Comparison of ENCODE assay signal across 1 cellular context in genomic region chr1:192986110-192986747, GRCh38.
TF ChIP-seq lines count a peak whose summit lies in the region.

No MANE protein-coding gene starts in this region.

TF ChIP-seq in K562, 482 proteins besides CTCF, POLR2A, EP300 and RAD21 (continued from another document and continues in another):
- TF ChIP-seq HDAC6 (IDR thresholded peaks at IDR 0.05; ENCODE audit: low read depth, low read length) (no peak), CREB3 (tag; conservative IDR thresholded peaks at IDR 0.05; ENCODE audit: low read depth) (no peak), PCBP2 (IDR thresholded peaks at IDR 0.05; ENCODE audit: low read depth, low read length, poor library complexity, severe bottlenecking) (no peak), EWSR1 (IDR thresholded peaks at IDR 0.05; ENCODE audit: borderline replicate concordance, low read depth, partially characterized antibody) (no peak), NFE2L1 (tag; IDR thresholded peaks at IDR 0.05; ENCODE audit: borderline replicate concordance, low read depth) (no peak), JUN (IDR thresholded peaks at IDR 0.05; ENCODE audit: borderline replicate concordance, low read depth, low read length) (peak; percentile 52; the same call in 1 of the 2 replicates), JUN (CRISPR knock-in tag; IDR thresholded peaks at IDR 0.05; ENCODE audit: borderline replicate concordance) (no peak), FOXA3 (CRISPR knock-in tag; conservative IDR thresholded peaks at IDR 0.05 in 1 of 2, IDR thresholded peaks at IDR 0.05 in 1 of 2) (peak; percentile 24 to 85; a peak in 3 of 4 replicates), DMBX1 (CRISPR knock-in tag; IDR thresholded peaks at IDR 0.05; ENCODE audit: borderline replicate concordance) (peak; percentile 73), ZNF583 (CRISPR knock-in tag; IDR thresholded peaks at IDR 0.05) (no peak), RBM34 (IDR thresholded peaks at IDR 0.05; ENCODE audit: borderline replicate concordance, insufficient read depth, low read length) (no peak), WHSC1 (IDR thresholded peaks at IDR 0.05; ENCODE audit: low read length) (no peak), ELK3 (CRISPR knock-in tag; IDR thresholded peaks at IDR 0.05) (no peak), SMARCA4 (IDR thresholded peaks at IDR 0.05) (peak; percentile 99), TFE3 (CRISPR knock-in tag; IDR thresholded peaks at IDR 0.05) (no peak), DACH1 (IDR thresholded peaks at IDR 0.05; ENCODE audit: partially characterized antibody) (peak; percentile 81), ZNF586 (CRISPR knock-in tag; conservative IDR thresholded peaks at IDR 0.05) (no peak), PATZ1 (CRISPR knock-in tag; IDR thresholded peaks at IDR 0.05; ENCODE audit: borderline replicate concordance) (no peak), ZNF707 (CRISPR knock-in tag; conservative IDR thresholded peaks at IDR 0.05) (no peak), HDAC1 (IDR thresholded peaks at IDR 0.05) (peak; percentile 88 to 96; a peak in 3 of 4 replicates), ZNF76 (CRISPR knock-in tag; IDR thresholded peaks at IDR 0.05; ENCODE audit: borderline replicate concordance) (no peak), SNAPC5 (CRISPR knock-in tag; IDR thresholded peaks at IDR 0.05) (no peak), GTF2A2 (tag; IDR thresholded peaks at IDR 0.05) (no peak), ETV5 (CRISPR knock-in tag; IDR thresholded peaks at IDR 0.05; ENCODE audit: low read depth) (no peak), TSC22D4 (tag; IDR thresholded peaks at IDR 0.05) (no peak), ZNF655 (CRISPR knock-in tag; IDR thresholded peaks at IDR 0.05) (no peak), NR2C1 (IDR thresholded peaks at IDR 0.05) (peak; percentile 59; the same call in 1 of the 2 replicates), NR2C1 (tag; IDR thresholded peaks at IDR 0.05) (0 out of 2 replicates have a peak, but pooled peaks have one; percentile 38), GABPB2 (CRISPR knock-in tag; conservative IDR thresholded peaks at IDR 0.05) (no peak), CHD4 (IDR thresholded peaks at IDR 0.05; ENCODE audit: insufficient read depth, insufficient replicate concordance, low read depth, low read length, poor library complexity, severe bottlenecking) (no peak), TOE1 (IDR thresholded peaks at IDR 0.05; ENCODE audit: borderline replicate concordance) (peak; percentile 76), TOE1 (CRISPR knock-in tag; IDR thresholded peaks at IDR 0.05; ENCODE audit: borderline replicate concordance, low read depth) (no peak), ZNF695 (CRISPR knock-in tag; IDR thresholded peaks at IDR 0.05) (no peak), ZFPM2 (CRISPR knock-in tag; IDR thresholded peaks at IDR 0.05) (no peak), PBX2 (CRISPR knock-in tag; IDR thresholded peaks at IDR 0.05; ENCODE audit: low read depth) (no peak), PBX2 (tag; conservative IDR thresholded peaks at IDR 0.05; ENCODE audit: low read depth) (peak; percentile 54; the same call in 1 of the 2 replicates), NCOA6 (IDR thresholded peaks at IDR 0.05) (peak; percentile 71), CHD2 (IDR thresholded peaks at IDR 0.05; ENCODE audit: low read depth, low read length) (no peak), ZNF785 (CRISPR knock-in tag; IDR thresholded peaks at IDR 0.05) (no peak), HOMEZ (CRISPR knock-in tag; IDR thresholded peaks at IDR 0.05) (no peak), ZNF444 (CRISPR knock-in tag; IDR thresholded peaks at IDR 0.05) (0 out of 2 replicates have a peak, but pooled peaks have one; percentile 40), CBX1 (IDR thresholded peaks at IDR 0.05; ENCODE audit: low read depth) (no peak), ZBTB49 (CRISPR knock-in tag; IDR thresholded peaks at IDR 0.05; ENCODE audit: borderline replicate concordance) (no peak), EP400 (IDR thresholded peaks at IDR 0.05) (peak; percentile 58; the same call in 1 of the 2 replicates), TARDBP (IDR thresholded peaks at IDR 0.05) (no peak), ZBTB12 (CRISPR knock-in tag; IDR thresholded peaks at IDR 0.05) (peak; percentile 54; the same call in 1 of the 2 replicates), CEBPZ (IDR thresholded peaks at IDR 0.05; ENCODE audit: borderline replicate concordance, low read depth, low read length) (no peak), POLR2H (tag; IDR thresholded peaks at IDR 0.05; ENCODE audit: low read depth) (no peak)
